In genomic region chr10:97210576-97210975, GRCh38 we compare ENCODE assay signal across 8 cellular contexts. TPM values are rescaled to one million over a fixed set of nuclear protein-coding genes. Genes with fewer than 3 reads are reported as not detected.
DNase-seq lines count a peak whose midpoint lies in the region; ATAC-seq and TF ChIP-seq lines count a peak whose summit lies in the region.

No MANE protein-coding gene starts in this region.

- H2AFZ ChIP-seq in KMS-11 (ENCODE audit: low read depth) (no peak overlapping the region), SK-N-SH (ENCODE audit: low read depth) (no peak overlapping the region)

- H3K9me2 ChIP-seq in SK-N-SH: no peaks in the 10 kb centered on the region

- CTCF ChIA-PET in SK-N-SH (lab: Yijun Ruan, JAX): interaction anchor here (0.6 to 22.9 kb wide), 55 partner anchors 10 to 824 kb away, joined by 3 to 894 read pairs (median 6); partner anchors contain the start of gene SLIT1

- H3K4me3 ChIP-seq in KMS-11 (IDR thresholded peaks at IDR 0.05; ENCODE audit: insufficient read depth, low read depth, low read length): no peak overlapping the region
- no peak overlapping the region; a peak in 1 of 4 replicates for H3K4me3 ChIP-seq in SK-N-SH (ENCODE audit: low read depth in 2 of 2, low read length in 1 of 2)

- peak; percentile 64 for DNase-seq in Daoy (ENCODE audit: low read depth)
- DNase-seq in SK-N-SH: peak; percentile 86
- peak; percentile 72 for DNase-seq in activated naive CD4-positive, alpha-beta T cell treated with Interleukin-2 at 50 U/mL for 16 hours
- peak; percentile 80 for DNase-seq in glutamatergic neuron
- peak; percentile 80 for DNase-seq in progenitor cell of endocrine pancreas (ENCODE audit: low spot score, unreplicated experiment)

- no peaks in the 10 kb centered on the region for H3F3A ChIP-seq in SK-N-SH (replicated peaks; ENCODE audit: insufficient read depth)

- H3K4me2 ChIP-seq in KMS-11: no peak overlapping the region
- no peak overlapping the region for H3K4me2 ChIP-seq in SK-N-SH

- H3K27me3 ChIP-seq in KMS-11 (ENCODE audit: insufficient read depth, low read depth) (no peaks in the 10 kb centered on the region), SK-N-SH (ENCODE audit: insufficient read depth) (no peaks in the 10 kb centered on the region)

- no peaks in the 10 kb centered on the region for H3K79me2 ChIP-seq in KMS-11 (ENCODE audit: insufficient read depth, low read depth)
- no peaks in the 10 kb centered on the region for H3K79me2 ChIP-seq in SK-N-SH (ENCODE audit: insufficient read depth)

- ATAC-seq in HG03432 (IDR thresholded peaks at IDR 0.05; ENCODE audit: unreplicated experiment) (no peak), HG02938 (IDR thresholded peaks at IDR 0.05; ENCODE audit: unreplicated experiment) (no peak)

- H3K4me1 Mint-ChIP-seq in glutamatergic neuron (ENCODE audit: low read depth, unreplicated experiment): peaks cover 5% of the 10 kb centered on the region
- peaks cover 3% of the 10 kb centered on the region for H3K4me1 Mint-ChIP-seq in progenitor cell of endocrine pancreas (ENCODE audit: low read depth)

- TF ChIP-seq EP300 in SK-N-SH (IDR thresholded peaks at IDR 0.05; ENCODE audit: borderline replicate concordance in 1 of 2, low read depth in 1 of 2, low read length in 1 of 2): no peak

- H3K36me3 ChIP-seq in KMS-11 (ENCODE audit: insufficient read depth) (no peaks in the 10 kb centered on the region), SK-N-SH (replicated peaks in 1 of 2; ENCODE audit: control insufficient read depth in 1 of 2, insufficient read depth in 2 of 2, low read length in 1 of 2) (no peaks in the 10 kb centered on the region)

- TF ChIP-seq RAD21 in SK-N-SH (IDR thresholded peaks at IDR 0.05; ENCODE audit: low read length): peak; percentile 94

- no peak overlapping the region for H3K27ac ChIP-seq in KMS-11
- no peak overlapping the region for H3K27ac ChIP-seq in SK-N-SH (ENCODE audit: low read depth in 2 of 2, low read length in 1 of 2)

- no peaks in the 10 kb centered on the region for H3K36me3 Mint-ChIP-seq in glutamatergic neuron (ENCODE audit: unreplicated experiment)
- H3K36me3 Mint-ChIP-seq in progenitor cell of endocrine pancreas (ENCODE audit: insufficient read depth): no peaks in the 10 kb centered on the region

- no peaks in the 10 kb centered on the region for H3K9me3 Mint-ChIP-seq in glutamatergic neuron (ENCODE audit: unreplicated experiment)
- H3K9me3 Mint-ChIP-seq in progenitor cell of endocrine pancreas (ENCODE audit: low read depth): no peaks in the 10 kb centered on the region

- H3K4me3 Mint-ChIP-seq in glutamatergic neuron (ENCODE audit: unreplicated experiment) (no peak overlapping the region), progenitor cell of endocrine pancreas (ENCODE audit: low read depth) (no peak overlapping the region)

- peak; percentile 98 for TF ChIP-seq CTCF in KMS-11 (conservative IDR thresholded peaks at IDR 0.05; ENCODE audit: low read depth, low read length)
- TF ChIP-seq CTCF in SK-N-SH (IDR thresholded peaks at IDR 0.05): peak; percentile 97
- peak; percentile 99 for TF ChIP-seq CTCF in glutamatergic neuron (IDR thresholded peaks at IDR 0.05; ENCODE audit: partially characterized antibody, unreplicated experiment)
- TF ChIP-seq CTCF in progenitor cell of endocrine pancreas (IDR thresholded peaks at IDR 0.05; ENCODE audit: unreplicated experiment): peak; percentile 99

- H3K9ac ChIP-seq in KMS-11 (no peak overlapping the region), SK-N-SH (no peak overlapping the region)

- WGBS in SK-N-SH (ENCODE audit: low lambda C conversion rate): 4% methylated on average over 8 of the region's 8 CpGs

- POLR2A ChIA-PET in SK-N-SH (lab: Yijun Ruan, JAX): interaction anchor here (0.8 to 1.3 kb wide), 2 partner anchors 129 to 138 kb away, joined by 3 to 5 read pairs; no protein-coding TSS in a partner anchor

- H3K9me3 ChIP-seq in SK-N-SH: no peaks in the 10 kb centered on the region

- peaks cover 2% of the 10 kb centered on the region for H3K27me3 Mint-ChIP-seq in glutamatergic neuron (ENCODE audit: unreplicated experiment)
- H3K27me3 Mint-ChIP-seq in progenitor cell of endocrine pancreas: peaks cover 2% of the 10 kb centered on the region

- H3K4me1 ChIP-seq in KMS-11 (ENCODE audit: low read depth, poor library complexity, severe bottlenecking) (no peaks in the 10 kb centered on the region), SK-N-SH (ENCODE audit: control insufficient read depth in 1 of 2, insufficient read depth in 2 of 2, low read depth in 1 of 2, low read length in 1 of 2) (no peaks in the 10 kb centered on the region)

- H4K20me1 ChIP-seq in KMS-11 (ENCODE audit: insufficient read depth) (no peaks in the 10 kb centered on the region), SK-N-SH (ENCODE audit: insufficient read depth) (no peaks in the 10 kb centered on the region)

- H3K27ac Mint-ChIP-seq in glutamatergic neuron (ENCODE audit: unreplicated experiment): no peak overlapping the region
- H3K27ac Mint-ChIP-seq in progenitor cell of endocrine pancreas: no peak overlapping the region

TF ChIP-seq in SK-N-SH, 30 proteins besides CTCF, POLR2A, EP300 and RAD21 (continues in another document):
- TF ChIP-seq FOXM1 (IDR thresholded peaks at IDR 0.05; ENCODE audit: low read depth): no peak
- no peak for TF ChIP-seq MAX (IDR thresholded peaks at IDR 0.05; ENCODE audit: low read depth)
- TF ChIP-seq SMC3 (IDR thresholded peaks at IDR 0.05; ENCODE audit: low read depth, low read length): peak; percentile 95
- peak; percentile 38; the same call in 1 of the 2 replicates for TF ChIP-seq USF1 (IDR thresholded peaks at IDR 0.05; ENCODE audit: borderline replicate concordance, low read depth)
- TF ChIP-seq PBX3 (IDR thresholded peaks at IDR 0.05): no peak
- TF ChIP-seq IRF3 (IDR thresholded peaks at IDR 0.05; ENCODE audit: low read depth, low read length): no peak
- no peak for TF ChIP-seq GABPA (IDR thresholded peaks at IDR 0.05; ENCODE audit: low read depth)
- TF ChIP-seq RCOR1 (IDR thresholded peaks at IDR 0.05; ENCODE audit: low read length): peak; percentile 26; the same call in 1 of the 2 replicates
- no peak for TF ChIP-seq YY1 (IDR thresholded peaks at IDR 0.05; ENCODE audit: low read depth)
- TF ChIP-seq MEF2A (IDR thresholded peaks at IDR 0.05; ENCODE audit: borderline replicate concordance, low read depth): no peak
- TF ChIP-seq USF2 (IDR thresholded peaks at IDR 0.05; ENCODE audit: borderline replicate concordance, low read depth, low read length): peak; percentile 31; the same call in 1 of the 2 replicates
- TF ChIP-seq RFX5 (IDR thresholded peaks at IDR 0.05; ENCODE audit: low read length): no peak
- 0 out of 2 replicates have a peak, but pooled peaks have one; percentile 18 for TF ChIP-seq NRF1 (IDR thresholded peaks at IDR 0.05; ENCODE audit: low read depth, low read length)
- TF ChIP-seq CHD2 (IDR thresholded peaks at IDR 0.05; ENCODE audit: low read length, partially characterized antibody): no peak
- TF ChIP-seq TEAD4 (IDR thresholded peaks at IDR 0.05; ENCODE audit: borderline replicate concordance, insufficient read depth): no peak

RNA-seq across cellular contexts. Expression of gene SLIT1, which starts 24.8 kb away (rescaled TPM):
- 0.11 TPM in 1 of 2 replicates, not detected in the other for total RNA-seq in Daoy (2014; rRNA removed; shearing (Covaris generic))
- polyA plus RNA-seq in SK-N-SH (2012; rRNA removed): 0.02 and 0.05 TPM in 2 replicates
- polyA plus RNA-seq in SK-N-SH (2012; cell fraction: cytosol; rRNA removed): 0.01 and 0.03 TPM in 2 replicates
- 0.06 and 0.09 TPM in 2 replicates for polyA plus RNA-seq in SK-N-SH (2012; cell fraction: nucleus; rRNA removed)
- total RNA-seq in glutamatergic neuron (ENCODE audit: unreplicated experiment) (11.3 TPM), progenitor cell of endocrine pancreas (23.8 and 25.5 TPM in 2 replicates)

Comparison
In these comparisons a context has a peak if more than half of its experiments do, and no peak if none do; other contexts are left out.
1. RNA of gene SLIT1, which starts 24.8 kb away (total RNA-seq): 23.8 to 25.5 TPM in progenitor cell of endocrine pancreas and 11.3 TPM in glutamatergic neuron (single experiment); 0.11 TPM in Daoy; every median in the first group is over 10 times any median in the second.
2. Peak in every context shown above with its lines, with median percentiles within 50 percentile points of each other: DNase-seq and CTCF ChIP-seq.